Comparison of ENCODE assay signal across 9 cellular contexts in genomic region chr12:53757095-53757770, GRCh38. TPM values are rescaled to one million over a fixed set of nuclear protein-coding genes. Genes with fewer than 3 reads are reported as not detected.
A peak's percentile ranks its signal among the peaks of the same experiment; 100 is the strongest.
DNase-seq lines count a peak whose midpoint lies in the region; ATAC-seq and TF ChIP-seq lines count a peak whose summit lies in the region.
"Had no signal": no experiment of that assay in that cellular context is flagged by ENCODE, and none has a peak within 500 bp of the region (broad histone marks: within the 10 kb centered on the region; RNA-seq: fewer than 3 reads in every experiment).

No MANE protein-coding gene starts in this region.

- peak overlapping the region; percentile 46 for H3K4me3 Mint-ChIP-seq in activated naive CD8-positive, alpha-beta T cell

- H3K4me3 ChIP-seq in psoas muscle = peak overlapping the region; percentile 4

- H3K9me3 ChIP-seq in psoas muscle = no peaks in the 10 kb centered on the region

- peaks cover 11% of the 10 kb centered on the region for H3K4me1 Mint-ChIP-seq in activated naive CD8-positive, alpha-beta T cell (ENCODE audit: low read depth)

- intact Hi-C loops in left cardiac atrium (cut with DNase I) = no loop called here
- intact Hi-C loops in psoas muscle (cut with DNase I) = no loop called here

- no peaks in the 10 kb centered on the region for H3K36me3 Mint-ChIP-seq in activated naive CD8-positive, alpha-beta T cell

- peak; percentile 57 for ATAC-seq in GM21723 (IDR thresholded peaks at IDR 0.05; ENCODE audit: unreplicated experiment)
- peak; percentile 69 for ATAC-seq in SK-N-SH treated with all-trans-retinoic acid at 6 μM for 48 hours
- ATAC-seq in left cardiac atrium = peak; percentile 48 to 65
- ATAC-seq in psoas muscle = peak; percentile 62 to 83 (median 70)

- H3K36me3 ChIP-seq in psoas muscle (ENCODE audit: insufficient read depth in 1 of 2, low read depth in 1 of 2) = no peaks in the 10 kb centered on the region

- peak; percentile 71 for DNase-seq in EL
- peak; percentile 92 for DNase-seq in KBM-7
- DNase-seq in left cardiac atrium = peak; percentile 78
- DNase-seq in psoas muscle = peak; percentile 77 to 89
- no peak for DNase-seq in cortex of kidney (lab: John Stamatoyannopoulos, UW)

- in situ Hi-C loops in KBM-7 (cut with MboI; ENCODE audit: low pct_unique_long_range_greater_than_20kb, low sequenced_read_pairs) = no loop called here

- WGBS in psoas muscle, 3 donors = 9 to 13% (median 12%) methylated on average over 17 of the region's 17 CpGs

- peaks cover 0 to 31% (median 11%) of the 10 kb centered on the region in 3 donors for H3K27me3 ChIP-seq in psoas muscle (ENCODE audit: insufficient read depth in 3 of 3, low read length in 2 of 3)

- H3K27ac Mint-ChIP-seq in activated naive CD8-positive, alpha-beta T cell = no peak overlapping the region

- TF ChIP-seq CTCF in psoas muscle (IDR thresholded peaks at IDR 0.05) = peak; percentile 80

- H3K27me3 Mint-ChIP-seq in activated naive CD8-positive, alpha-beta T cell = peaks cover 30% of the 10 kb centered on the region

- H3K27ac ChIP-seq in psoas muscle = peak overlapping the region; percentile 23

- no peaks in the 10 kb centered on the region for H3K9me3 Mint-ChIP-seq in activated naive CD8-positive, alpha-beta T cell (ENCODE audit: low read depth)

- no peaks in the 10 kb centered on the region for H3K4me1 ChIP-seq in psoas muscle

TF ChIP-seq in SK-N-SH treated with all-trans-retinoic acid at 6 μM for 48 hours, 23 proteins besides CTCF, POLR2A, EP300 and RAD21:
- TF ChIP-seq TCF4 (CRISPR knock-in tag; IDR thresholded peaks at IDR 0.05; ENCODE audit: borderline replicate concordance) (no peak), ZFP30 (CRISPR knock-in tag; IDR thresholded peaks at IDR 0.05) (no peak), ISL1 (CRISPR knock-in tag; IDR thresholded peaks at IDR 0.05) (no peak)
- TF ChIP-seq, protein P1, sequence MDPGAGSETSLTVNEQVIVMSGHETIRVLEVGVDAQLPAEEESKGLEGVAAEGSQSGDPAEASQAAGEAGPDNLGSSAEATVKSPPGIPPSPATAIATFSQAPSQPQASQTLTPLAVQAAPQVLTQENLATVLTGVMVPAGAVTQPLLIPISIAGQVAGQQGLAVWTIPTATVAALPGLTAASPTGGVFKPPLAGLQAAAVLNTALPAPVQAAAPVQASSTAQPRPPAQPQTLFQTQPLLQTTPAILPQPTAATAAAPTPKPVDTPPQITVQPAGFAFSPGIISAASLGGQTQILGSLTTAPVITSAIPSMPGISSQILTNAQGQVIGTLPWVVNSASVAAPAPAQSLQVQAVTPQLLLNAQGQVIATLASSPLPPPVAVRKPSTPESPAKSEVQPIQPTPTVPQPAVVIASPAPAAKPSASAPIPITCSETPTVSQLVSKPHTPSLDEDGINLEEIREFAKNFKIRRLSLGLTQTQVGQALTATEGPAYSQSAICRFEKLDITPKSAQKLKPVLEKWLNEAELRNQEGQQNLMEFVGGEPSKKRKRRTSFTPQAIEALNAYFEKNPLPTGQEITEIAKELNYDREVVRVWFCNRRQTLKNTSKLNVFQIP (CRISPR knock-in tag; IDR thresholded peaks at IDR 0.05; ENCODE audit: borderline replicate concordance, low read depth) = no peak

RNA-seq across cellular contexts. Expression of gene CISTR, which starts 5.5 kb away (rescaled TPM):
- total RNA-seq in left cardiac atrium = 1 to 10 TPM; 1.4 to 1.9 TPM
- total RNA-seq in psoas muscle = not detected
- not detected for polyA plus RNA-seq in psoas muscle
- total RNA-seq: subcutaneous adipose tissue had no signal

RNA-seq across cellular contexts. Expression of gene CALCOCO1, which starts 30.0 kb away (rescaled TPM):
- total RNA-seq in left cardiac atrium = 100 to 1,000 TPM; 141 to 160 TPM
- 100 to 1,000 TPM; 180 to 255 (median 189) TPM for total RNA-seq in psoas muscle
- polyA plus RNA-seq in psoas muscle = 100 to 1,000 TPM in 2 of 3 donors, 10 to 100 TPM in 1; 41.1 to 125 (median 124) TPM
